Comparison of ENCODE assay signal across 19 cellular contexts in genomic region chr16:31022574-31023251, GRCh38. TPM values are rescaled to one million over a fixed set of nuclear protein-coding genes. Genes with fewer than 3 reads are reported as not detected.
DNase-seq lines count a peak whose midpoint lies in the region; ATAC-seq, FAIRE-seq and TF ChIP-seq lines count a peak whose summit lies in the region.
"Had no signal": no experiment of that assay in that cellular context is flagged by ENCODE, and none has a peak within 500 bp of the region (broad histone marks: within the 10 kb centered on the region; RNA-seq: fewer than 3 reads in every experiment).

No MANE protein-coding gene starts in this region.

- no peaks in the 10 kb centered on the region for H3K9me3 Mint-ChIP-seq in activated CD8-positive, alpha-beta T cell treated with anti-CD3 and anti-CD28 coated beads for 36 hours
- H3K9me3 Mint-ChIP-seq in T-helper 2 cell treated with Interferon-gamma antibody and Interleukin-4, amounts not matched to agents 5 μg/mL and 100 μg/mL, for 36 hours: no peaks in the 10 kb centered on the region
- H3K9me3 Mint-ChIP-seq: H9 had no signal

- FAIRE-seq in HepG2 (lab: Jason Lieb, UNC): no peak

- ATAC-seq in activated CD8-positive, alpha-beta T cell treated with anti-CD3 and anti-CD28 coated beads for 36 hours: no peak
- ATAC-seq in HepG2: peak; percentile 21; the same call in 2 of the 3 replicates

- CTCF ChIA-PET in activated CD8-positive, alpha-beta T cell treated with anti-CD3 and anti-CD28 coated beads for 36 hours (lab: Charles Lee): interaction anchor here (1.1 to 2.4 kb wide), 4 partner anchors 10 to 37 kb away, joined by 3 to 10 read pairs (median 4); partner anchors contain the start of gene HSD3B7
- CTCF ChIA-PET in HepG2 (lab: Yijun Ruan, JAX; ENCODE audit: low intra/inter-chr PET ratio, low total read pairs): interaction anchor here (1.8 kb wide), 1 partner anchor 38 kb away, joined by 4 read pairs; the partner anchor contains the start of gene HSD3B7

- H3K27ac ChIP-seq in HepG2 (ENCODE audit: extremely low read length, insufficient read depth, low read length) (peak overlapping the region; percentile 19), spleen (peak overlapping the region; percentile 15 to 83 (median 62))
- H3K27ac ChIP-seq: C4-2B had no signal

- TF ChIP-seq POLR2A in HepG2 (IDR thresholded peaks at IDR 0.05; ENCODE audit: insufficient read depth in 1 of 2, low read depth in 2 of 2, low read length in 2 of 2) (no peak), spleen (IDR thresholded peaks at IDR 0.05) (no peak), erythroblast (IDR thresholded peaks at IDR 0.05; ENCODE audit: low read length) (no peak)

- no peaks in the 10 kb centered on the region for H4K20me1 ChIP-seq in HepG2 (ENCODE audit: insufficient read depth, low read length)

- in situ Hi-C loops in HepG2 (cut with HindIII; ENCODE audit: extremely low pct_ligation_motif_present, low pct_unique_long_range_greater_than_20kb): no loop called here

- POLR2A ChIA-PET in activated CD8-positive, alpha-beta T cell treated with anti-CD3 and anti-CD28 coated beads for 36 hours (lab: Charles Lee): interaction anchor here (1.1 to 1.5 kb wide), 3 partner anchors 12 to 157 kb away, joined by 3 to 6 read pairs (median 4); partner anchors contain the start of gene FUS
- POLR2A ChIA-PET in HepG2 (lab: Yijun Ruan, JAX): interaction anchor here (0.6 to 5.8 kb wide), 9 partner anchors 11 to 177 kb away, joined by 3 to 41 read pairs (median 8); partner anchors contain the start of genes KAT8, STX4, ZNF646 and ZNF668

- DNase-seq in LHCN-M2 (ENCODE audit: low read depth): peak; percentile 70
- no peak for DNase-seq in activated CD8-positive, alpha-beta T cell treated with anti-CD3 and anti-CD28 coated beads for 36 hours
- DNase-seq in HepG2 (ENCODE audit: low spot score): peak; percentile 30
- no peak for DNase-seq in spleen
- no peak for DNase-seq in erythroblast (lab: John Stamatoyannopoulos, UW)
- DNase-seq in T-helper 2 cell treated with Interferon-gamma antibody and Interleukin-4, amounts not matched to agents 5 μg/mL and 100 μg/mL, for 36 hours (ENCODE audit: low spot score): no peak
- DNase-seq in Kasumi-1 (lab: John Stamatoyannopoulos, UW): no peak
- DNase-seq: ACHN, AML-193, DMS79 treated with DMSO at 0.1 percent for 48 hours, H9, IMR-90, Karpas-422, NCI-H1105, NCI-H1694, NCI-H2081 treated with DMSO at 0.1 percent for 48 hours had no signal

- intact Hi-C loops in activated CD8-positive, alpha-beta T cell treated with anti-CD3 and anti-CD28 coated beads for 36 hours (cut with micrococcal nuclease): no loop called here
- intact Hi-C loops in HepG2 (cut with micrococcal nuclease; ENCODE audit: unreplicated experiment) (no loop called here), spleen (cut with DNase I; ENCODE audit: low total_unique reads) (no loop called here)

- H2AFZ ChIP-seq in HepG2 (ENCODE audit: low read length): no peak overlapping the region

- H3K4me1 ChIP-seq in HepG2 (ENCODE audit: insufficient read depth, low read length) (peaks cover 51% of the 10 kb centered on the region), spleen (peaks cover 0 to 27% (median 16%) of the 10 kb centered on the region in 6 donors)
- H3K4me1 ChIP-seq: Peyer's patch had no signal

- TF ChIP-seq EP300 in HepG2 (IDR thresholded peaks at IDR 0.05; ENCODE audit: low read depth in 2 of 2, low read length in 2 of 2) (no peak), HepG2 (CRISPR knock-in tag; IDR thresholded peaks at IDR 0.05; ENCODE audit: borderline replicate concordance) (no peak)

- BruUV-seq in HepG2 (replicated peaks; lab: Mats Ljungman, UMichigan): no TSS peak

- peak overlapping the region; percentile 69 for H3K4me2 ChIP-seq in HepG2 (ENCODE audit: low read depth, low read length)

- H3K4me3 ChIP-seq in HepG2 (replicated peaks in 1 of 3; ENCODE audit: insufficient read depth in 1 of 3, low read depth in 2 of 3, low read length in 3 of 3): peak overlapping the region in 2 of 3 experiments; percentile 19 to 43; a peak in 3 of 6 replicates
- H3K4me3 ChIP-seq in spleen: no peak overlapping the region
- H3K4me3 ChIP-seq: Peyer's patch had no signal

- H3K36me3 Mint-ChIP-seq in activated CD8-positive, alpha-beta T cell treated with anti-CD3 and anti-CD28 coated beads for 36 hours (ENCODE audit: low read depth): no peaks in the 10 kb centered on the region
- no peaks in the 10 kb centered on the region for H3K36me3 Mint-ChIP-seq in T-helper 2 cell treated with Interferon-gamma antibody and Interleukin-4, amounts not matched to agents 5 μg/mL and 100 μg/mL, for 36 hours (ENCODE audit: low read depth)

- TF ChIP-seq RAD21 in HepG2 (CRISPR knock-in tag; IDR thresholded peaks at IDR 0.05): no peak

- no peaks in the 10 kb centered on the region for H3K79me2 ChIP-seq in HepG2 (ENCODE audit: insufficient read depth, low read length)

- peaks cover 5% of the 10 kb centered on the region for H3K4me1 Mint-ChIP-seq in activated CD8-positive, alpha-beta T cell treated with anti-CD3 and anti-CD28 coated beads for 36 hours (ENCODE audit: low read depth)
- H3K4me1 Mint-ChIP-seq in T-helper 2 cell treated with Interferon-gamma antibody and Interleukin-4, amounts not matched to agents 5 μg/mL and 100 μg/mL, for 36 hours (ENCODE audit: low read depth): peaks cover 9% of the 10 kb centered on the region

- 6% methylated on average over 12 of the region's 12 CpGs for WGBS in HepG2 (ENCODE audit: low lambda C conversion rate)
- WGBS in spleen, 5 donors: 63 to 83% (median 78%) methylated on average over 12 of the region's 12 CpGs

- TF ChIP-seq CTCF in activated CD8-positive, alpha-beta T cell treated with anti-CD3 and anti-CD28 coated beads for 36 hours (IDR thresholded peaks at IDR 0.05): no peak
- TF ChIP-seq CTCF in HepG2 (CRISPR knock-in tag; IDR thresholded peaks at IDR 0.05) (no peak), spleen (IDR thresholded peaks at IDR 0.05 in 8 of 11, conservative IDR thresholded peaks at IDR 0.05 in 3 of 11) (no peak)

- no peaks in the 10 kb centered on the region for H3K9me3 ChIP-seq in HepG2 (ENCODE audit: low read length)
- no peaks in the 10 kb centered on the region for H3K9me3 ChIP-seq in spleen
- H3K9me3 ChIP-seq: Peyer's patch had no signal

- H3K27me3 ChIP-seq in HepG2 (ENCODE audit: control insufficient read depth in 1 of 2, insufficient read depth in 2 of 2, low read length in 2 of 2) (peaks cover 0 to 2% of the 10 kb centered on the region in 2 experiments; a peak in 1 of 5 replicates), spleen (replicated peaks in 1 of 7) (no peaks in the 10 kb centered on the region)
- H3K27me3 ChIP-seq: Peyer's patch had no signal

- H3K27me3 Mint-ChIP-seq in activated CD8-positive, alpha-beta T cell treated with anti-CD3 and anti-CD28 coated beads for 36 hours: no peaks in the 10 kb centered on the region
- H3K27me3 Mint-ChIP-seq in T-helper 2 cell treated with Interferon-gamma antibody and Interleukin-4, amounts not matched to agents 5 μg/mL and 100 μg/mL, for 36 hours (ENCODE audit: low read depth): no peaks in the 10 kb centered on the region

- peak overlapping the region; percentile 3 for H3K27ac Mint-ChIP-seq in activated CD8-positive, alpha-beta T cell treated with anti-CD3 and anti-CD28 coated beads for 36 hours
- no peak overlapping the region for H3K27ac Mint-ChIP-seq in T-helper 2 cell treated with Interferon-gamma antibody and Interleukin-4, amounts not matched to agents 5 μg/mL and 100 μg/mL, for 36 hours
- H3K27ac Mint-ChIP-seq: H9 had no signal

- H3K9ac ChIP-seq in HepG2 (ENCODE audit: insufficient read depth, low read depth, low read length): no peak overlapping the region

- H3K36me3 ChIP-seq in HepG2 (replicated peaks in 1 of 2; ENCODE audit: control insufficient read depth in 1 of 2, insufficient read depth in 2 of 2, low read length in 2 of 2) (no peaks in the 10 kb centered on the region), spleen (no peaks in the 10 kb centered on the region)
- H3K36me3 ChIP-seq: Peyer's patch had no signal

- H3K4me3 Mint-ChIP-seq in activated CD8-positive, alpha-beta T cell treated with anti-CD3 and anti-CD28 coated beads for 36 hours: no peak overlapping the region
- no peak overlapping the region for H3K4me3 Mint-ChIP-seq in T-helper 2 cell treated with Interferon-gamma antibody and Interleukin-4, amounts not matched to agents 5 μg/mL and 100 μg/mL, for 36 hours
- H3K4me3 Mint-ChIP-seq: H9 had no signal

RNA-seq across cellular contexts. Expression of gene STX4, which starts 10.6 kb away (rescaled TPM):
- total RNA-seq in LHCN-M2 (2014; rRNA removed) (51.4 and 52.9 TPM in 2 replicates), HepG2 (2016; rRNA removed; fragmentation: Illumina TruSeq; extraction: Trizol) (29.2 and 31.3 TPM in 2 replicates), spleen (100 to 1,000 TPM in 2 of 7 donors, 10 to 100 TPM in 5; 54.0 to 118 (median 75.7) TPM)
- 103 TPM for polyA plus RNA-seq in LHCN-M2 (2012)
- 10 to 100 TPM; 25.2 to 27.7 TPM for total RNA-seq in activated CD8-positive, alpha-beta T cell treated with anti-CD3 and anti-CD28 coated beads for 36 hours
- 10.9 and 11.8 TPM in 2 replicates for total RNA-seq in HepG2 (2016; cell fraction: cytosol; rRNA removed; fragmentation: Illumina TruSeq; extraction: Trizol; ENCODE audit: low read depth)
- total RNA-seq in HepG2 (2016; cell fraction: insoluble cytoplasmic fraction; rRNA removed; fragmentation: Illumina TruSeq; extraction: Trizol): 28.3 and 29.6 TPM in 2 replicates
- 18.1 and 22.6 TPM in 2 replicates for total RNA-seq in HepG2 (2016; cell fraction: membrane; rRNA removed; fragmentation: Illumina TruSeq; extraction: Trizol)
- total RNA-seq in HepG2 (2016; cell fraction: nucleus; rRNA removed; fragmentation: Illumina TruSeq; extraction: Trizol): 23.9 and 30.7 TPM in 2 replicates
- polyA plus RNA-seq in HepG2 (2011; rRNA removed) (34.6 and 37.0 TPM in 2 replicates), spleen (100 to 1,000 TPM in 2 of 3 donors, 10 to 100 TPM in 1; 55.3 to 135 (median 131) TPM)
- 23.2 and 23.7 TPM in 2 replicates for polyA plus RNA-seq in HepG2 (2011; cell fraction: cytosol; rRNA removed)
- 109 and 115 TPM in 2 replicates for polyA plus RNA-seq in HepG2 (2011; cell fraction: nucleus; rRNA removed)
- polyA plus RNA-seq in HepG2 (2012): 36.9 and 43.1 TPM in 2 replicates
- polyA plus RNA-seq in HepG2 (2016; cell fraction: cytosol; fragmentation: Illumina TruSeq; extraction: Trizol; ENCODE audit: low read depth): 14.1 and 15.4 TPM in 2 replicates
- 43.9 and 44.6 TPM in 2 replicates for polyA plus RNA-seq in HepG2 (2016; cell fraction: insoluble cytoplasmic fraction; fragmentation: Illumina TruSeq; extraction: Trizol; ENCODE audit: low read depth)
- polyA plus RNA-seq in HepG2 (2016; cell fraction: membrane; fragmentation: Illumina TruSeq; extraction: Trizol; ENCODE audit: low read depth): 22.4 and 26.1 TPM in 2 replicates
- polyA plus RNA-seq in HepG2 (2016; cell fraction: nucleus; fragmentation: Illumina TruSeq; extraction: Trizol; ENCODE audit: insufficient read depth, low read depth): 94.3 and 107 TPM in 2 replicates
- 23.8 and 35.4 TPM in 2 replicates for polyA minus RNA-seq in HepG2 (2011; rRNA and poly(A)+ RNA removed; ENCODE audit: low replicate concordance)
- polyA minus RNA-seq in HepG2 (2011; cell fraction: cytosol; rRNA and poly(A)+ RNA removed): 7.3 and 10.4 TPM in 2 replicates
- 17.5 and 20.7 TPM in 2 replicates for polyA minus RNA-seq in HepG2 (2011; cell fraction: nucleus; rRNA and poly(A)+ RNA removed)

RNA-seq across cellular contexts. Expression of gene STX1B, which starts 12.3 kb away (rescaled TPM):
- total RNA-seq in LHCN-M2 (2014; rRNA removed): 1.7 and 4.1 TPM in 2 replicates
- 3.4 TPM for polyA plus RNA-seq in LHCN-M2 (2012)
- total RNA-seq in activated CD8-positive, alpha-beta T cell treated with anti-CD3 and anti-CD28 coated beads for 36 hours: 1 to 10 TPM; 1.1 to 1.8 TPM
- total RNA-seq in HepG2 (2016; rRNA removed; fragmentation: Illumina TruSeq; extraction: Trizol): 1.7 and 3.0 TPM in 2 replicates
- 3.7 and 5.0 TPM in 2 replicates for total RNA-seq in HepG2 (2016; cell fraction: cytosol; rRNA removed; fragmentation: Illumina TruSeq; extraction: Trizol; ENCODE audit: low read depth)
- total RNA-seq in HepG2 (2016; cell fraction: insoluble cytoplasmic fraction; rRNA removed; fragmentation: Illumina TruSeq; extraction: Trizol): 1.00 and 4.0 TPM in 2 replicates
- 3.5 TPM in 2 replicates for total RNA-seq in HepG2 (2016; cell fraction: membrane; rRNA removed; fragmentation: Illumina TruSeq; extraction: Trizol)
- total RNA-seq in HepG2 (2016; cell fraction: nucleus; rRNA removed; fragmentation: Illumina TruSeq; extraction: Trizol): 3.8 and 7.5 TPM in 2 replicates
- 1.3 and 2.1 TPM in 2 replicates for polyA plus RNA-seq in HepG2 (2011; rRNA removed)
- 0.55 and 0.67 TPM in 2 replicates for polyA plus RNA-seq in HepG2 (2011; cell fraction: cytosol; rRNA removed)
- 9.0 and 9.4 TPM in 2 replicates for polyA plus RNA-seq in HepG2 (2011; cell fraction: nucleus; rRNA removed)
- 1.1 and 1.5 TPM in 2 replicates for polyA plus RNA-seq in HepG2 (2012)
- 2.1 and 2.2 TPM in 2 replicates for polyA plus RNA-seq in HepG2 (2016; cell fraction: cytosol; fragmentation: Illumina TruSeq; extraction: Trizol; ENCODE audit: low read depth)
- polyA plus RNA-seq in HepG2 (2016; cell fraction: insoluble cytoplasmic fraction; fragmentation: Illumina TruSeq; extraction: Trizol; ENCODE audit: low read depth): 0.69 and 0.76 TPM in 2 replicates
- 1.4 and 1.9 TPM in 2 replicates for polyA plus RNA-seq in HepG2 (2016; cell fraction: membrane; fragmentation: Illumina TruSeq; extraction: Trizol; ENCODE audit: low read depth)
- polyA plus RNA-seq in HepG2 (2016; cell fraction: nucleus; fragmentation: Illumina TruSeq; extraction: Trizol; ENCODE audit: insufficient read depth, low read depth): 10.6 and 11.3 TPM in 2 replicates
- polyA minus RNA-seq in HepG2 (2011; rRNA and poly(A)+ RNA removed; ENCODE audit: low replicate concordance): 2.6 and 7.4 TPM in 2 replicates
- 0.26 and 0.69 TPM in 2 replicates for polyA minus RNA-seq in HepG2 (2011; cell fraction: cytosol; rRNA and poly(A)+ RNA removed)
- 9.0 and 11.2 TPM in 2 replicates for polyA minus RNA-seq in HepG2 (2011; cell fraction: nucleus; rRNA and poly(A)+ RNA removed)
- 1 to 10 TPM in 5 of 7 donors, under 1 TPM in 2; 0.46 to 4.2 (median 1.8) TPM for total RNA-seq in spleen
- polyA plus RNA-seq in spleen: 1 to 10 TPM in 1 of 3 donors, under 1 TPM in 2; 0.29 to 1.2 (median 0.43) TPM
- total RNA-seq: HT-29 had no signal

RNA-seq across cellular contexts. Expression of gene HSD3B7, which starts 37.7 kb away (rescaled TPM):
- total RNA-seq in LHCN-M2 (2014; rRNA removed): 133 and 143 TPM in 2 replicates
- polyA plus RNA-seq in LHCN-M2 (2012): 38.4 TPM
- total RNA-seq in activated CD8-positive, alpha-beta T cell treated with anti-CD3 and anti-CD28 coated beads for 36 hours: 1 to 10 TPM in 1 of 2 experiments, under 1 TPM in 1; 0.45 to 1.3 TPM
- total RNA-seq in HepG2 (2016; rRNA removed; fragmentation: Illumina TruSeq; extraction: Trizol): 58.8 and 69.7 TPM in 2 replicates
- total RNA-seq in HepG2 (2016; cell fraction: cytosol; rRNA removed; fragmentation: Illumina TruSeq; extraction: Trizol; ENCODE audit: low read depth): 12.1 and 14.2 TPM in 2 replicates
- total RNA-seq in HepG2 (2016; cell fraction: insoluble cytoplasmic fraction; rRNA removed; fragmentation: Illumina TruSeq; extraction: Trizol): 53.9 and 70.3 TPM in 2 replicates
- total RNA-seq in HepG2 (2016; cell fraction: membrane; rRNA removed; fragmentation: Illumina TruSeq; extraction: Trizol): 26.6 and 27.7 TPM in 2 replicates
- total RNA-seq in HepG2 (2016; cell fraction: nucleus; rRNA removed; fragmentation: Illumina TruSeq; extraction: Trizol): 36.3 and 39.5 TPM in 2 replicates
- 32.9 and 40.9 TPM in 2 replicates for polyA plus RNA-seq in HepG2 (2011; rRNA removed)
- polyA plus RNA-seq in HepG2 (2011; cell fraction: cytosol; rRNA removed): 29.8 and 45.1 TPM in 2 replicates
- polyA plus RNA-seq in HepG2 (2011; cell fraction: nucleus; rRNA removed): 63.4 and 68.4 TPM in 2 replicates
- 14.8 and 17.8 TPM in 2 replicates for polyA plus RNA-seq in HepG2 (2012)
- 10.6 and 11.9 TPM in 2 replicates for polyA plus RNA-seq in HepG2 (2016; cell fraction: cytosol; fragmentation: Illumina TruSeq; extraction: Trizol; ENCODE audit: low read depth)
- 43.4 and 50.5 TPM in 2 replicates for polyA plus RNA-seq in HepG2 (2016; cell fraction: insoluble cytoplasmic fraction; fragmentation: Illumina TruSeq; extraction: Trizol; ENCODE audit: low read depth)
- 18.0 and 19.2 TPM in 2 replicates for polyA plus RNA-seq in HepG2 (2016; cell fraction: membrane; fragmentation: Illumina TruSeq; extraction: Trizol; ENCODE audit: low read depth)
- polyA plus RNA-seq in HepG2 (2016; cell fraction: nucleus; fragmentation: Illumina TruSeq; extraction: Trizol; ENCODE audit: insufficient read depth, low read depth): 69.7 and 71.0 TPM in 2 replicates
- polyA minus RNA-seq in HepG2 (2011; rRNA and poly(A)+ RNA removed; ENCODE audit: low replicate concordance): 11.6 and 56.6 TPM in 2 replicates
- 19.8 and 20.1 TPM in 2 replicates for polyA minus RNA-seq in HepG2 (2011; cell fraction: cytosol; rRNA and poly(A)+ RNA removed)
- polyA minus RNA-seq in HepG2 (2011; cell fraction: nucleus; rRNA and poly(A)+ RNA removed): 5.0 and 5.8 TPM in 2 replicates
- 10 to 100 TPM; 11.0 to 24.5 (median 18.6) TPM for total RNA-seq in spleen
- 10 to 100 TPM in 1 of 3 donors, 1 to 10 TPM in 2; 5.3 to 19.4 (median 6.7) TPM for polyA plus RNA-seq in spleen

RNA-seq across cellular contexts. Expression of gene ZNF668, which starts 51.3 kb away (rescaled TPM):
- total RNA-seq in LHCN-M2 (2014; rRNA removed): 96.0 and 115 TPM in 2 replicates
- polyA plus RNA-seq in LHCN-M2 (2012): 34.2 TPM
- 10 to 100 TPM; 16.2 to 18.8 TPM for total RNA-seq in activated CD8-positive, alpha-beta T cell treated with anti-CD3 and anti-CD28 coated beads for 36 hours
- 7.5 and 9.8 TPM in 2 replicates for total RNA-seq in HepG2 (2016; rRNA removed; fragmentation: Illumina TruSeq; extraction: Trizol)
- total RNA-seq in HepG2 (2016; cell fraction: cytosol; rRNA removed; fragmentation: Illumina TruSeq; extraction: Trizol; ENCODE audit: low read depth): 1.9 and 3.1 TPM in 2 replicates
- 6.4 and 9.6 TPM in 2 replicates for total RNA-seq in HepG2 (2016; cell fraction: insoluble cytoplasmic fraction; rRNA removed; fragmentation: Illumina TruSeq; extraction: Trizol)
- total RNA-seq in HepG2 (2016; cell fraction: membrane; rRNA removed; fragmentation: Illumina TruSeq; extraction: Trizol): 4.6 and 4.9 TPM in 2 replicates
- 6.1 and 6.8 TPM in 2 replicates for total RNA-seq in HepG2 (2016; cell fraction: nucleus; rRNA removed; fragmentation: Illumina TruSeq; extraction: Trizol)
- polyA plus RNA-seq in HepG2 (2011; rRNA removed): 3.8 and 4.0 TPM in 2 replicates
- polyA plus RNA-seq in HepG2 (2011; cell fraction: cytosol; rRNA removed): 3.9 and 6.3 TPM in 2 replicates
- polyA plus RNA-seq in HepG2 (2011; cell fraction: nucleus; rRNA removed): 8.8 and 11.7 TPM in 2 replicates
- polyA plus RNA-seq in HepG2 (2012): 3.5 and 5.1 TPM in 2 replicates
- 1.0 and 1.1 TPM in 2 replicates for polyA plus RNA-seq in HepG2 (2016; cell fraction: cytosol; fragmentation: Illumina TruSeq; extraction: Trizol; ENCODE audit: low read depth)
- polyA plus RNA-seq in HepG2 (2016; cell fraction: insoluble cytoplasmic fraction; fragmentation: Illumina TruSeq; extraction: Trizol; ENCODE audit: low read depth): 7.3 and 8.1 TPM in 2 replicates
- 2.8 and 2.9 TPM in 2 replicates for polyA plus RNA-seq in HepG2 (2016; cell fraction: membrane; fragmentation: Illumina TruSeq; extraction: Trizol; ENCODE audit: low read depth)
- polyA plus RNA-seq in HepG2 (2016; cell fraction: nucleus; fragmentation: Illumina TruSeq; extraction: Trizol; ENCODE audit: insufficient read depth, low read depth): 8.4 and 9.3 TPM in 2 replicates
- 17.4 and 23.8 TPM in 2 replicates for polyA minus RNA-seq in HepG2 (2011; rRNA and poly(A)+ RNA removed; ENCODE audit: low replicate concordance)
- polyA minus RNA-seq in HepG2 (2011; cell fraction: cytosol; rRNA and poly(A)+ RNA removed): 4.4 and 4.8 TPM in 2 replicates
- polyA minus RNA-seq in HepG2 (2011; cell fraction: nucleus; rRNA and poly(A)+ RNA removed): 5.5 and 6.5 TPM in 2 replicates
- 10 to 100 TPM in 3 of 7 donors, 1 to 10 TPM in 4; 8.9 to 12.5 (median 9.2) TPM for total RNA-seq in spleen
- polyA plus RNA-seq in spleen: 1 to 10 TPM; 6.2 to 9.8 (median 6.4) TPM

RNA-seq across cellular contexts. Expression of gene ZNF646, which starts 51.5 kb away (rescaled TPM):
- 28.5 and 33.0 TPM in 2 replicates for total RNA-seq in LHCN-M2 (2014; rRNA removed)
- 9.6 TPM for polyA plus RNA-seq in LHCN-M2 (2012)
- total RNA-seq in activated CD8-positive, alpha-beta T cell treated with anti-CD3 and anti-CD28 coated beads for 36 hours: 10 to 100 TPM; 22.0 to 24.4 TPM
- 7.8 and 10.9 TPM in 2 replicates for total RNA-seq in HepG2 (2016; rRNA removed; fragmentation: Illumina TruSeq; extraction: Trizol)
- total RNA-seq in HepG2 (2016; cell fraction: cytosol; rRNA removed; fragmentation: Illumina TruSeq; extraction: Trizol; ENCODE audit: low read depth): 1.7 and 2.4 TPM in 2 replicates
- 6.8 and 11.1 TPM in 2 replicates for total RNA-seq in HepG2 (2016; cell fraction: insoluble cytoplasmic fraction; rRNA removed; fragmentation: Illumina TruSeq; extraction: Trizol)
- 5.0 and 5.3 TPM in 2 replicates for total RNA-seq in HepG2 (2016; cell fraction: membrane; rRNA removed; fragmentation: Illumina TruSeq; extraction: Trizol)
- 14.4 and 16.7 TPM in 2 replicates for total RNA-seq in HepG2 (2016; cell fraction: nucleus; rRNA removed; fragmentation: Illumina TruSeq; extraction: Trizol)
- polyA plus RNA-seq in HepG2 (2011; rRNA removed): 3.4 and 4.4 TPM in 2 replicates
- 2.2 and 2.9 TPM in 2 replicates for polyA plus RNA-seq in HepG2 (2011; cell fraction: cytosol; rRNA removed)
- polyA plus RNA-seq in HepG2 (2011; cell fraction: nucleus; rRNA removed): 19.6 and 21.3 TPM in 2 replicates
- 5.6 and 5.8 TPM in 2 replicates for polyA plus RNA-seq in HepG2 (2012)
- 0.38 and 0.43 TPM in 2 replicates for polyA plus RNA-seq in HepG2 (2016; cell fraction: cytosol; fragmentation: Illumina TruSeq; extraction: Trizol; ENCODE audit: low read depth)
- 3.7 and 4.7 TPM in 2 replicates for polyA plus RNA-seq in HepG2 (2016; cell fraction: insoluble cytoplasmic fraction; fragmentation: Illumina TruSeq; extraction: Trizol; ENCODE audit: low read depth)
- polyA plus RNA-seq in HepG2 (2016; cell fraction: membrane; fragmentation: Illumina TruSeq; extraction: Trizol; ENCODE audit: low read depth): 0.90 and 0.94 TPM in 2 replicates
- polyA plus RNA-seq in HepG2 (2016; cell fraction: nucleus; fragmentation: Illumina TruSeq; extraction: Trizol; ENCODE audit: insufficient read depth, low read depth): 22.6 and 23.3 TPM in 2 replicates
- 29.7 and 32.7 TPM in 2 replicates for polyA minus RNA-seq in HepG2 (2011; rRNA and poly(A)+ RNA removed; ENCODE audit: low replicate concordance)
- 4.2 and 5.8 TPM in 2 replicates for polyA minus RNA-seq in HepG2 (2011; cell fraction: cytosol; rRNA and poly(A)+ RNA removed)
- polyA minus RNA-seq in HepG2 (2011; cell fraction: nucleus; rRNA and poly(A)+ RNA removed): 26.1 and 29.9 TPM in 2 replicates
- total RNA-seq in spleen: 10 to 100 TPM; 20.2 to 28.4 (median 25.6) TPM
- polyA plus RNA-seq in spleen: 10 to 100 TPM in 1 of 3 donors, 1 to 10 TPM in 2; 3.2 to 11.8 (median 3.3) TPM

Comparison
In these comparisons a context has a peak if more than half of its experiments do, and no peak if none do; other contexts are left out.
1. DNase-seq: peak in LHCN-M2 (single experiment) and HepG2 (single experiment); none in activated CD8-positive, alpha-beta T cell treated with anti-CD3 and anti-CD28 coated beads for 36 hours (single experiment), spleen (single experiment), erythroblast (0 of 2), T-helper 2 cell treated with Interferon-gamma antibody and Interleukin-4, amounts not matched to agents 5 μg/mL and 100 μg/mL, for 36 hours (single experiment) and Kasumi-1 (0 of 2).
2. H3K4me3 ChIP-seq: peak in HepG2 (2 of 3); none in spleen (0 of 8).
3. RNA of gene HSD3B7, which starts 37.7 kb away (total RNA-seq): 133 to 143 TPM in LHCN-M2, 12.1 to 70.3 TPM in HepG2 and 11.0 to 24.5 TPM in spleen; 0.45 to 1.3 TPM in activated CD8-positive, alpha-beta T cell treated with anti-CD3 and anti-CD28 coated beads for 36 hours; every median in the first group is over 4 times any median in the second.